In genomic region chr9:128893354-128893753, GRCh38 we compare ENCODE assay signal across 9 cellular contexts. TPM values are rescaled to one million over a fixed set of nuclear protein-coding genes. Genes with fewer than 3 reads are reported as not detected.
DNase-seq lines count a peak whose midpoint lies in the region; ATAC-seq and TF ChIP-seq lines count a peak whose summit lies in the region.
"Had no signal": no experiment of that assay in that cellular context is flagged by ENCODE, and none has a peak within 500 bp of the region (broad histone marks: within the 10 kb centered on the region; RNA-seq: fewer than 3 reads in every experiment).

No MANE protein-coding gene starts in this region.

- peak overlapping the region in 3 of 4 donors; percentile 12 to 60 (median 13) for H3K4me3 Mint-ChIP-seq in CD4-positive, CD25-positive, alpha-beta regulatory T cell

- H3F3A ChIP-seq in PC-3 (ENCODE audit: low read length, unreplicated experiment) = no peaks in the 10 kb centered on the region

- peaks cover 41% of the 10 kb centered on the region for H3K36me3 Mint-ChIP-seq in CD4-positive, CD25-positive, alpha-beta regulatory T cell

- H3K9me3 ChIP-seq in CD4-positive, CD25-positive, alpha-beta regulatory T cell (ENCODE audit: control insufficient read depth in 2 of 2, low read length in 2 of 2) = no peaks in the 10 kb centered on the region
- H3K9me3 ChIP-seq in PC-3 (ENCODE audit: low read length) = no peaks in the 10 kb centered on the region
- H3K9me3 ChIP-seq in duodenal mucosa (ENCODE audit: control insufficient read depth in 1 of 2, low read length in 2 of 2) = no peaks in the 10 kb centered on the region
- H3K9me3 ChIP-seq in ovary = no peaks in the 10 kb centered on the region
- H3K9me3 ChIP-seq in Karpas-422 (ENCODE audit: low read length) = no peaks in the 10 kb centered on the region

- whole genome bisulfite sequencing in ovary, 3 donors = 79 to 80% (median 79%) methylated on average over 8 of the region's 8 CpGs

- H3K4me1 ChIP-seq in CD4-positive, CD25-positive, alpha-beta regulatory T cell (ENCODE audit: control insufficient read depth, insufficient read depth, low read length, poor library complexity, severe bottlenecking) = peaks cover 66% of the 10 kb centered on the region
- H3K4me1 ChIP-seq in PC-3 (ENCODE audit: insufficient read depth, low read length) (peaks cover 23% of the 10 kb centered on the region), duodenal mucosa (ENCODE audit: control insufficient read depth in 1 of 2, insufficient read depth in 2 of 2, low read length in 2 of 2) (peaks cover 17 to 20% of the 10 kb centered on the region in 2 donors), ovary (ENCODE audit: insufficient read depth) (peaks cover 10% of the 10 kb centered on the region), Karpas-422 (ENCODE audit: low read length) (peaks cover 17% of the 10 kb centered on the region)

- H3K9ac ChIP-seq in PC-3 (ENCODE audit: low read length) = no peak overlapping the region
- H3K9ac ChIP-seq in duodenal mucosa (ENCODE audit: low read depth in 1 of 2, low read length in 2 of 2) = peak overlapping the region; percentile 25 to 56
- H3K9ac ChIP-seq in Karpas-422 (ENCODE audit: low read length) = no peak overlapping the region

- no TSS peak for BruUV-seq in PC-3 (replicated peaks; lab: Mats Ljungman, UMichigan)

- no peak for ATAC-seq in CD4-positive, CD25-positive, alpha-beta regulatory T cell (ENCODE audit: low read depth in 2 of 2)
- ATAC-seq in PC-3 = no peak

- no peaks in the 10 kb centered on the region for H3K9me2 ChIP-seq in PC-3 (replicated peaks; ENCODE audit: low read length)
- H3K9me2 ChIP-seq in Karpas-422 (replicated peaks; ENCODE audit: insufficient read depth, low read length) = no peaks in the 10 kb centered on the region

- TF ChIP-seq CTCF in PC-3 (conservative IDR thresholded peaks at IDR 0.05; ENCODE audit: low read depth, low read length) (no peak), ovary (IDR thresholded peaks at IDR 0.05) (no peak)

- H3K27ac ChIP-seq in CD4-positive, CD25-positive, alpha-beta regulatory T cell (ENCODE audit: insufficient read depth, low read length, poor library complexity, severe bottlenecking) = peak overlapping the region; percentile 47
- H3K27ac ChIP-seq in PC-3 (ENCODE audit: low read length) (peak overlapping the region; percentile 76; the same call in 1 of the 2 replicates), duodenal mucosa (ENCODE audit: low read depth, low read length) (no peak overlapping the region), ovary (peak overlapping the region; percentile 80 to 86), Karpas-422 (ENCODE audit: low read length) (no peak overlapping the region)

- no peak for TF ChIP-seq EP300 in ovary (IDR thresholded peaks at IDR 0.05)

- intact Hi-C loops in PC-3 (cut with micrococcal nuclease) = loop anchor here (2.0 kb wide), 1 partner anchor 41 kb away; no protein-coding TSS in a partner anchor
- intact Hi-C loops in ovary (cut with DNase I) = no loop called here

- peak overlapping the region; percentile 33 to 92 (median 90) for H3K27ac Mint-ChIP-seq in CD4-positive, CD25-positive, alpha-beta regulatory T cell

- TF ChIP-seq POLR2A in ovary (IDR thresholded peaks at IDR 0.05) = no peak

- H3K9me3 Mint-ChIP-seq in CD4-positive, CD25-positive, alpha-beta regulatory T cell = no peaks in the 10 kb centered on the region

- H3K79me2 ChIP-seq in PC-3 (ENCODE audit: low read length) (peaks cover 52% of the 10 kb centered on the region), Karpas-422 (ENCODE audit: low read length) (peaks cover 7% of the 10 kb centered on the region; the same call in 1 of the 2 replicates)

- H3K4me3 ChIP-seq in CD4-positive, CD25-positive, alpha-beta regulatory T cell (ENCODE audit: low read depth, low read length) = no peak overlapping the region
- H3K4me3 ChIP-seq in PC-3 (ENCODE audit: low read length) = no peak overlapping the region
- no peak overlapping the region for H3K4me3 ChIP-seq in duodenal mucosa (ENCODE audit: low read depth in 1 of 2, low read length in 2 of 2)
- H3K4me3 ChIP-seq in ovary = no peak overlapping the region
- H3K4me3 ChIP-seq in Karpas-422 (ENCODE audit: low read length) = no peak overlapping the region

- POLR2A ChIA-PET in PC-3 (lab: Charles Lee; ENCODE audit: unreplicated experiment) = no interaction called here

- H3K4me2 ChIP-seq in PC-3 (ENCODE audit: low read length) = no peak overlapping the region
- H3K4me2 ChIP-seq in Karpas-422 (ENCODE audit: low read depth, low read length, poor library complexity, severe bottlenecking) = no peak overlapping the region

- H3K4me1 Mint-ChIP-seq in CD4-positive, CD25-positive, alpha-beta regulatory T cell = peaks cover 16 to 76% (median 36%) of the 10 kb centered on the region in 4 donors

- CTCF ChIA-PET in PC-3 (lab: Charles Lee) = no interaction called here

- H3K36me3 ChIP-seq in CD4-positive, CD25-positive, alpha-beta regulatory T cell (ENCODE audit: control insufficient read depth, insufficient read depth, low read length) = peaks cover 45% of the 10 kb centered on the region
- H3K36me3 ChIP-seq in PC-3 (ENCODE audit: low read depth, low read length) (peaks cover 11% of the 10 kb centered on the region; the same call in 1 of the 2 replicates), duodenal mucosa (ENCODE audit: control insufficient read depth in 1 of 2, insufficient read depth in 2 of 2, low read length in 2 of 2) (peaks cover 0 to 31% of the 10 kb centered on the region in 2 donors), ovary (no peaks in the 10 kb centered on the region), Karpas-422 (ENCODE audit: insufficient read depth, low read length) (no peaks in the 10 kb centered on the region)

- DNase-seq in CD4-positive, CD25-positive, alpha-beta regulatory T cell = no peak
- no peak for DNase-seq in PC-3
- no peak for DNase-seq in ovary
- no peak for DNase-seq in epidermal melanocyte (ENCODE audit: insufficient read length, low spot score)
- no peak for DNase-seq in Karpas-422
- DNase-seq in hippocampal formation (lab: John Stamatoyannopoulos, UW) = no peak
- no peak for DNase-seq in KG1 (lab: John Stamatoyannopoulos, UW)
- DNase-seq: effector CD8-positive, alpha-beta T cell had no signal

- no peaks in the 10 kb centered on the region for H3K27me3 ChIP-seq in CD4-positive, CD25-positive, alpha-beta regulatory T cell (ENCODE audit: control insufficient read depth, insufficient read depth, low read length)
- H3K27me3 ChIP-seq in PC-3 (ENCODE audit: low read length) (no peaks in the 10 kb centered on the region), duodenal mucosa (ENCODE audit: control insufficient read depth in 1 of 2, insufficient read depth in 2 of 2, low read length in 2 of 2) (no peaks in the 10 kb centered on the region), ovary (no peaks in the 10 kb centered on the region), Karpas-422 (ENCODE audit: low read length) (no peaks in the 10 kb centered on the region)

- H2AFZ ChIP-seq in PC-3 (ENCODE audit: low read length) (no peak overlapping the region), Karpas-422 (ENCODE audit: low read length) (no peak overlapping the region)

- H4K20me1 ChIP-seq in PC-3 (ENCODE audit: low read length) (no peaks in the 10 kb centered on the region), Karpas-422 (ENCODE audit: insufficient read depth, low read depth, low read length) (no peaks in the 10 kb centered on the region)

- H3K27me3 Mint-ChIP-seq in CD4-positive, CD25-positive, alpha-beta regulatory T cell = no peaks in the 10 kb centered on the region

RNA-seq across cellular contexts. Expression of gene LRRC8A, which starts 11.4 kb away (rescaled TPM):
- 39.7 TPM for total RNA-seq in CD4-positive, CD25-positive, alpha-beta regulatory T cell
- 10 to 100 TPM; 29.3 to 35.0 (median 31.3) TPM for polyA plus RNA-seq in CD4-positive, CD25-positive, alpha-beta regulatory T cell
- 58.9 and 65.5 TPM in 2 replicates for total RNA-seq in PC-3 (2014; rRNA removed)
- total RNA-seq in ovary = 10 to 100 TPM; 18.1 to 39.7 (median 26.4) TPM
- 10 to 100 TPM; 21.2 to 28.5 TPM for polyA plus RNA-seq in ovary
- 6.3 and 7.8 TPM in 2 replicates for total RNA-seq in Karpas-422 (2014; rRNA removed; shearing (Covaris generic); ENCODE audit: low replicate concordance)

RNA-seq across cellular contexts. Expression of gene KYAT1, which starts 11.6 kb away (rescaled TPM):
- total RNA-seq in CD4-positive, CD25-positive, alpha-beta regulatory T cell = 8.2 TPM
- 10 to 100 TPM; 11.3 to 15.7 (median 11.6) TPM for polyA plus RNA-seq in CD4-positive, CD25-positive, alpha-beta regulatory T cell
- total RNA-seq in PC-3 (2014; rRNA removed) (7.4 and 12.9 TPM in 2 replicates), ovary (10 to 100 TPM in 1 of 7 donors, 1 to 10 TPM in 6; 4.6 to 10.2 (median 6.1) TPM)
- polyA plus RNA-seq in ovary = 1 to 10 TPM; 4.2 to 5.8 TPM
- total RNA-seq in Karpas-422 (2014; rRNA removed; shearing (Covaris generic); ENCODE audit: low replicate concordance) = 26.8 and 31.3 TPM in 2 replicates

RNA-seq across cellular contexts. Expression of gene PHYHD1, which starts 27.4 kb away (rescaled TPM):
- 0.52 TPM for total RNA-seq in CD4-positive, CD25-positive, alpha-beta regulatory T cell
- polyA plus RNA-seq in CD4-positive, CD25-positive, alpha-beta regulatory T cell = under 1 TPM in 2 of 4 donors, not detected in 2; 0.40 to 0.60 TPM
- total RNA-seq in PC-3 (2014; rRNA removed) (1.6 TPM in 1 of 2 replicates, not detected in the other), ovary (10 to 100 TPM; 24.8 to 63.9 (median 43.1) TPM)
- 10 to 100 TPM; 41.1 to 50.4 TPM for polyA plus RNA-seq in ovary
- not detected in 2 replicates for total RNA-seq in Karpas-422 (2014; rRNA removed; shearing (Covaris generic); ENCODE audit: low replicate concordance)

RNA-seq across cellular contexts. Expression of gene DOLK, which starts 54.0 kb away (rescaled TPM):
- 6.1 TPM for total RNA-seq in CD4-positive, CD25-positive, alpha-beta regulatory T cell
- polyA plus RNA-seq in CD4-positive, CD25-positive, alpha-beta regulatory T cell = 10 to 100 TPM in 2 of 4 donors, 1 to 10 TPM in 2; 7.6 to 12.3 (median 9.7) TPM
- total RNA-seq in PC-3 (2014; rRNA removed) = 17.9 and 23.7 TPM in 2 replicates
- total RNA-seq in ovary = 10 to 100 TPM in 5 of 7 donors, 1 to 10 TPM in 2; 6.1 to 14.9 (median 12.6) TPM
- polyA plus RNA-seq in ovary = 10 to 100 TPM in 1 of 2 donors, 1 to 10 TPM in 1; 9.5 to 12.0 TPM
- 6.1 and 10.7 TPM in 2 replicates for total RNA-seq in Karpas-422 (2014; rRNA removed; shearing (Covaris generic); ENCODE audit: low replicate concordance)

RNA-seq across cellular contexts. Expression of gene NUP188, which starts 54.1 kb away (rescaled TPM):
- 74.3 TPM for total RNA-seq in CD4-positive, CD25-positive, alpha-beta regulatory T cell
- 10 to 100 TPM; 20.8 to 23.4 (median 21.8) TPM for polyA plus RNA-seq in CD4-positive, CD25-positive, alpha-beta regulatory T cell
- total RNA-seq in PC-3 (2014; rRNA removed) (48.0 and 52.0 TPM in 2 replicates), ovary (10 to 100 TPM; 12.5 to 43.8 (median 30.7) TPM)
- polyA plus RNA-seq in ovary = 10 to 100 TPM; 10.6 to 25.1 TPM
- total RNA-seq in Karpas-422 (2014; rRNA removed; shearing (Covaris generic); ENCODE audit: low replicate concordance) = 32.1 and 49.0 TPM in 2 replicates

Comparison
In these comparisons a context has a peak if more than half of its experiments do, and no peak if none do; other contexts are left out.
1. H3K27ac ChIP-seq: peak in CD4-positive, CD25-positive, alpha-beta regulatory T cell (single experiment), PC-3 (single experiment) and ovary (2 of 2); none in duodenal mucosa (single experiment) and Karpas-422 (single experiment).
2. H3K9ac ChIP-seq: peak in duodenal mucosa (2 of 2); none in PC-3 (single experiment) and Karpas-422 (single experiment).
3. RNA of gene PHYHD1, which starts 27.4 kb away (total RNA-seq): 24.8 to 63.9 TPM in ovary; 1.6 TPM in PC-3, 0.52 TPM in CD4-positive, CD25-positive, alpha-beta regulatory T cell (single experiment) and not detected in Karpas-422; every median in the first group is over 10 times any median in the second.